In genomic region chr6:53179961-53180651, GRCh38 we compare ENCODE assay signal across 8 cellular contexts. TPM values are rescaled to one million over a fixed set of nuclear protein-coding genes. Genes with fewer than 3 reads are reported as not detected.
A peak's percentile ranks its signal among the peaks of the same experiment; 100 is the strongest.
DNase-seq lines count a peak whose midpoint lies in the region; ATAC-seq lines count a peak whose summit lies in the region.

No MANE protein-coding gene starts in this region.

- DNase-seq in stimulated activated naive CD4-positive, alpha-beta T cell (lab: John Stamatoyannopoulos, UW), result peak in 5 of 6 experiments; percentile 38 to 67 (median 61)
- no peak for DNase-seq in stimulated activated naive CD4-positive, alpha-beta T cell treated with Interleukin-2 at 50 U/mL for 16 hours (lab: John Stamatoyannopoulos, UW)
- DNase-seq in activated CD4-positive, alpha-beta T cell treated with anti-CD3 and anti-CD28 coated beads for 48 hours, result peak; percentile 32
- DNase-seq in left ventricle myocardium superior (peak; percentile 36), posterior cingulate gyrus (no peak), HuH-7 (ENCODE audit: low spot score) (no peak)

- intact Hi-C loops in left ventricle myocardium superior (cut with micrococcal nuclease) (no loop called here), posterior cingulate gyrus (cut with DNase I) (loop anchor here (10.0 kb wide), 1 partner anchor 115 kb away; no protein-coding TSS in a partner anchor)

- ATAC-seq in left ventricle myocardium superior (peak; percentile 48), HG02973 (IDR thresholded peaks at IDR 0.05; ENCODE audit: unreplicated experiment) (no peak), HG03095 (IDR thresholded peaks at IDR 0.05; ENCODE audit: unreplicated experiment) (no peak)

RNA-seq across cellular contexts. Expression of gene GCM1, which starts 31.5 kb away (rescaled TPM):
- not detected for total RNA-seq in left ventricle myocardium superior

Comparison
In these comparisons a context has a peak if more than half of its experiments do, and no peak if none do; other contexts are left out.
1. DNase-seq: peak in stimulated activated naive CD4-positive, alpha-beta T cell (5 of 6), activated CD4-positive, alpha-beta T cell treated with anti-CD3 and anti-CD28 coated beads for 48 hours (single experiment) and left ventricle myocardium superior (single experiment); none in stimulated activated naive CD4-positive, alpha-beta T cell treated with Interleukin-2 at 50 U/mL for 16 hours (single experiment), posterior cingulate gyrus (0 of 10) and HuH-7 (single experiment).